8 cellular contexts compared by ENCODE assay signal in the genomic region with DNA sequence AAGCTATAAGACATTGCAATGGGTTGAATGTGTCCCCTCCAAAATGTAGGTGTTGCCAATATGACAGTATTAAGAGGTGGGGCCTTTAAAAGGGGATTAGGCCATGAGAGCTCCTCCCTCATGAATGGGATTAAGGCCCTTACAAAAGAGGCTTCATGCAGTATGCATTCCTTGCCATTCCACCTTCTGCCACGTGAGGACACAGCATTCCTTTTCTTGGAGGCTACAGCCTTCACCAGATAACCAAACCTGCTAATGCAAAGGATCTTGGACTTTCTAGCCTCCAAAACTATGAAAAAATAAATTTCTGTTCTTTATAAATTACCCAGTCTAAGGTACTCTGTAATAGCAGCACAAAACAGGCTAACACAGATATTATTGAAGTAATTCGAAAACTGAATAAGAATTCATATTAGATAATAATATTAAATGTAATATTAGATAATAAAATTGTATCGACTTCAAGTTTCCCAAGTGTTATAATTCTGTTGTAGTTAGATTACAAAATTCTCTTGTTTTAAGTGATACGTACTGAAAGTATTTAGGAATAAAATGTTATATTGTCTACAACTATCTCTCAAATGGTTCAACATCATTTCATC. TPM values are rescaled to one million over a fixed set of nuclear protein-coding genes. Genes with fewer than 3 reads are reported as not detected.
DNase-seq lines count a peak whose midpoint lies in the region; ATAC-seq and TF ChIP-seq lines count a peak whose summit lies in the region.

No MANE protein-coding gene starts in this region.

- H3K9me2 ChIP-seq in PC-9 (ENCODE audit: insufficient read depth), result no peaks in the 10 kb centered on the region

- DNase-seq in NCI-H1092 treated with DMSO at 0.1 percent for 48 hours (lab: John Stamatoyannopoulos, UW) (peak; percentile 4), NCI-H1092 (lab: John Stamatoyannopoulos, UW) (no peak), PC-9 (peak; percentile 53 to 60), esophagus squamous epithelium (lab: John Stamatoyannopoulos, UW) (no peak), smooth muscle cell (lab: John Stamatoyannopoulos, UW; ENCODE audit: unreplicated experiment) (no peak), NCI-H1694 (lab: John Stamatoyannopoulos, UW) (no peak), upper lobe of left lung (no peak)

- intact Hi-C loops in PC-9 (cut with micrococcal nuclease; ENCODE audit: unreplicated experiment) (loop anchor here (1.0 to 10.0 kb wide), 5 partner anchors 34 to 1794 kb away; a partner anchor contains a TSS), esophagus squamous epithelium (cut with DNase I) (loop anchor here (10.0 kb wide), 1 partner anchor 1284 kb away; no protein-coding TSS in a partner anchor)

- H3K79me2 ChIP-seq in PC-9 (ENCODE audit: low read depth) (no peaks in the 10 kb centered on the region), smooth muscle cell (ENCODE audit: low read depth) (no peaks in the 10 kb centered on the region)

- TF ChIP-seq POLR2A in esophagus squamous epithelium (IDR thresholded peaks at IDR 0.05), result no peak
- TF ChIP-seq POLR2A in upper lobe of left lung (IDR thresholded peaks at IDR 0.05), result no peak

- TF ChIP-seq CTCF in PC-9 (conservative IDR thresholded peaks at IDR 0.05), result peak; percentile 47; the same call in 1 of the 2 replicates
- TF ChIP-seq CTCF in esophagus squamous epithelium (IDR thresholded peaks at IDR 0.05), result peak in 5 of 6 experiments; percentile 37 to 70 (median 51)
- peak; percentile 30 for TF ChIP-seq CTCF in smooth muscle cell (IDR thresholded peaks at IDR 0.05; ENCODE audit: borderline replicate concordance, insufficient read depth, poor library complexity, severe bottlenecking)
- peak in 3 of 6 experiments; percentile 12 to 25 (median 21) for TF ChIP-seq CTCF in upper lobe of left lung (IDR thresholded peaks at IDR 0.05)

- H4K20me1 ChIP-seq in PC-9 (ENCODE audit: insufficient read depth) (no peaks in the 10 kb centered on the region), smooth muscle cell (ENCODE audit: low read depth) (no peaks in the 10 kb centered on the region)

- H3F3A ChIP-seq in PC-9 (ENCODE audit: insufficient read depth, low read depth) (no peaks in the 10 kb centered on the region; the same call in 1 of the 2 replicates), smooth muscle cell (ENCODE audit: low read depth) (no peaks in the 10 kb centered on the region)

- CTCF ChIA-PET in PC-9 (lab: Charles Lee), result interaction anchor here (0.7 to 2.1 kb wide), 2 partner anchors 167 to 913 kb away, joined by 3 to 18 read pairs; no protein-coding TSS in a partner anchor

- ATAC-seq in GM21825 (IDR thresholded peaks at IDR 0.05; ENCODE audit: unreplicated experiment), result no peak
- ATAC-seq in upper lobe of left lung (ENCODE audit: low FRiP score in 2 of 2), result no peak

- H3K9me3 ChIP-seq in PC-9 (ENCODE audit: insufficient read depth, low read depth) (no peaks in the 10 kb centered on the region), esophagus squamous epithelium (no peaks in the 10 kb centered on the region), smooth muscle cell (replicated peaks; ENCODE audit: low read depth) (no peaks in the 10 kb centered on the region), upper lobe of left lung (no peaks in the 10 kb centered on the region)

- WGBS in esophagus squamous epithelium, 2 donors, result 76 to 77% methylated on average over 4 of the region's 4 CpGs
- 73% methylated on average over 4 of the region's 4 CpGs for WGBS in smooth muscle cell (ENCODE audit: low lambda C conversion rate)
- WGBS in upper lobe of left lung, 2 donors, result 81 to 85% methylated on average over 4 of the region's 4 CpGs

- no TSS peak for BruUV-seq in PC-9 (replicated peaks; lab: Mats Ljungman, UMichigan)

- no peaks in the 10 kb centered on the region for H3K27me3 ChIP-seq in PC-9 (ENCODE audit: insufficient read depth, low read depth)
- no peaks in the 10 kb centered on the region for H3K27me3 ChIP-seq in esophagus squamous epithelium
- no peaks in the 10 kb centered on the region for H3K27me3 ChIP-seq in smooth muscle cell (ENCODE audit: low read depth)
- no peaks in the 10 kb centered on the region for H3K27me3 ChIP-seq in upper lobe of left lung

- no peaks in the 10 kb centered on the region for H3K36me3 ChIP-seq in PC-9 (ENCODE audit: low read depth)
- no peaks in the 10 kb centered on the region for H3K36me3 ChIP-seq in esophagus squamous epithelium
- H3K36me3 ChIP-seq in smooth muscle cell (ENCODE audit: low read depth), result no peaks in the 10 kb centered on the region
- H3K36me3 ChIP-seq in upper lobe of left lung, result no peaks in the 10 kb centered on the region

- peak overlapping the region; percentile 24 for H3K4me2 ChIP-seq in PC-9
- H3K4me2 ChIP-seq in smooth muscle cell, result no peak overlapping the region

- H3K4me3 ChIP-seq in PC-9 (no peak overlapping the region), esophagus squamous epithelium (no peak overlapping the region), smooth muscle cell (no peak overlapping the region), upper lobe of left lung (no peak overlapping the region)

- no peak overlapping the region for H3K9ac ChIP-seq in smooth muscle cell (ENCODE audit: low read depth)

- POLR2A ChIA-PET in PC-9 (lab: Charles Lee; ENCODE audit: unreplicated experiment), result interaction anchor here (0.6 to 0.7 kb wide), 3 partner anchors 200 to 1235 kb away, joined by 3 to 6 read pairs (median 6); no protein-coding TSS in a partner anchor

- H3K4me1 ChIP-seq in PC-9 (replicated peaks; ENCODE audit: insufficient read depth) (peaks cover 36% of the 10 kb centered on the region), esophagus squamous epithelium (peaks cover 0 to 38% (median 0%) of the 10 kb centered on the region in 3 donors), smooth muscle cell (ENCODE audit: low read depth) (peaks cover 5% of the 10 kb centered on the region), upper lobe of left lung (no peaks in the 10 kb centered on the region)

- H3K27ac ChIP-seq in PC-9, result peak overlapping the region; percentile 84
- H3K27ac ChIP-seq in esophagus squamous epithelium, result peak overlapping the region in 2 of 4 donors; percentile 20 to 27
- H3K27ac ChIP-seq in smooth muscle cell (ENCODE audit: low read depth), result no peak overlapping the region
- H3K27ac ChIP-seq in upper lobe of left lung, result no peak overlapping the region

- TF ChIP-seq EP300 in upper lobe of left lung (IDR thresholded peaks at IDR 0.05), result no peak

- H2AFZ ChIP-seq in PC-9 (no peak overlapping the region), smooth muscle cell (ENCODE audit: low read depth) (no peak overlapping the region)

RNA-seq across cellular contexts. Expression of a gene that starts 29.4 kb away (rescaled TPM):
- 0.20 and 0.60 TPM in 2 replicates for total RNA-seq in PC-9 (2021)
- total RNA-seq in esophagus squamous epithelium, result 1 to 10 TPM in 3 of 4 donors, under 1 TPM in 1; 0.97 to 6.7 (median 2.9) TPM
- total RNA-seq in smooth muscle cell, result 60.5 and 63.9 TPM in 2 replicates
- 21.7 and 25.5 TPM in 2 replicates for polyA plus RNA-seq in smooth muscle cell
- total RNA-seq in upper lobe of left lung, result 1 to 10 TPM; 2.2 to 9.4 (median 5.4) TPM

RNA-seq across cellular contexts. Expression of a gene that starts 33.5 kb away (rescaled TPM):
- 5.8 and 7.5 TPM in 2 replicates for total RNA-seq in PC-9 (2021)
- 1 to 10 TPM; 2.2 to 9.4 (median 3.8) TPM for total RNA-seq in esophagus squamous epithelium
- total RNA-seq in smooth muscle cell, result 0.31 and 1.6 TPM in 2 replicates
- 0.21 TPM in 1 of 2 replicates, not detected in the other for polyA plus RNA-seq in smooth muscle cell
- total RNA-seq in upper lobe of left lung, result 10 to 100 TPM in 1 of 6 donors, 1 to 10 TPM in 4, under 1 TPM in 1; 0.66 to 18.2 (median 2.5) TPM

Comparison
In these comparisons a context has a peak if more than half of its experiments do, and no peak if none do; other contexts are left out.
1. DNase-seq: peak in NCI-H1092 treated with DMSO at 0.1 percent for 48 hours (single experiment) and PC-9 (2 of 2); none in NCI-H1092 (single experiment), esophagus squamous epithelium (single experiment), smooth muscle cell (single experiment), NCI-H1694 (single experiment) and upper lobe of left lung (0 of 2).